16 cellular contexts compared by ENCODE assay signal in the genomic region with DNA sequence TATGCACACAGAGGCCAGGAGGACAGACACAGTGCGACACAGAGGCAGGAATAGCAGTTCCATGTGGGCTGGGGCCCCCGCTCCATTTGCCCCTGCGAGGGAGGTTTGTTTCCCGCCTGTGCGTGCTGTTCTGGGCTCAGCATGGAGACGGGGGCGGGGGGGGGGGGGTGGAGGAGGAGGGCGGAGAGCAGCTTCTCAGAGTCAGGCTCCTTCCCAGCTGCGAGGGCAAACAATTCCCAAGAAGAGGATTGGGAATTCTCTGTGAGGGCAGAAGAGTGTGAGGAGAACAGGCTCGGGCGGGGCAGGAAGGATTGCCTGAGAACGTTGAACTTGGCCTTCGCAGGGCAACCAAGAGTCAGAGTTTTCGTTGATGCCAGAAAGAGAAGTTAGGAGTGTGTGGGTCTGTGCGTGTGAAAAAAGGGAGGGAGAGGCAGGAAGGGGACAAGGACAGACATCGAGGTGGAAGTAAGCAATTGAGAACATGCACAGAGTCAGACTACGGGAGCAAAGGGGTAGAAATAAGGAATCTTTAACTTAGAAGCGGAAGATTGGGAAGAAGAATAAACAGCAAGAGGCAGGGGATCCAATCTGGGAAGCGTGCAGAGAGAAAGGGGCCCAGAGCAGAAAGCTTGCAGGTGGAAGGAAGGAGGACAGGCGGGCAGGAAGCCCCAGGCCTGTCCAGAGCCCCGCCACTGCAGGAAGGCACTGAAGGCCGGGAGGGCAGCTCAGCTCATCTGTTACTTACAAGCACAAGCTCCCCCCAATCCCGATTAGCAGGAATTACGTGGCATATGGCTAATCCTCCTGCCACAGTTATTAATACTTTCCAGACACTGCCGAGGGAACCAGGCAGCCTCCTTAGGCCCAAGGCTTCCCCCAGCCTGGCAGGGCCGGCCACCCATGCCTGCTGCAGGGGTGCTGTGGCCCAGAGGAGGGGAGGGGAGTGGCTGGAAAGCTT. TPM values are rescaled to one million over a fixed set of nuclear protein-coding genes. Genes with fewer than 3 reads are reported as not detected.
DNase-seq lines count a peak whose midpoint lies in the region; ATAC-seq, FAIRE-seq and TF ChIP-seq lines count a peak whose summit lies in the region.
"Had no signal": no experiment of that assay in that cellular context is flagged by ENCODE, and none has a peak within 500 bp of the region (broad histone marks: within the 10 kb centered on the region; RNA-seq: fewer than 3 reads in every experiment).

No MANE protein-coding gene starts in this region.

- H3K4me1 Mint-ChIP-seq in activated naive CD8-positive, alpha-beta T cell treated with anti-CD3 and anti-CD28 coated beads, Interleukin-2, amount 50 U/mL, for 24 hours, result peaks cover 21% of the 10 kb centered on the region

- H3K27ac Mint-ChIP-seq in activated naive CD8-positive, alpha-beta T cell treated with anti-CD3 and anti-CD28 coated beads, Interleukin-2, amount 50 U/mL, for 24 hours, result no peak overlapping the region
- H3K27ac Mint-ChIP-seq: activated naive CD4-positive, alpha-beta T cell treated with anti-CD3 and anti-CD28 coated beads, Interleukin-2, amount 50 U/mL, for 72 hours; HFFc6 had no signal

- H3K9ac ChIP-seq in mesendoderm (ENCODE audit: low read length), result no peak overlapping the region

- no peak overlapping the region for H3K23ac ChIP-seq in mesendoderm (ENCODE audit: low read length)

- H3K4me1 ChIP-seq in mesendoderm (ENCODE audit: control insufficient read depth, low read depth, low read length), result no peaks in the 10 kb centered on the region

- H3K4ac ChIP-seq in mesendoderm (ENCODE audit: low read depth, low read length), result no peak overlapping the region

- no peak overlapping the region for H3K4me2 ChIP-seq in mesendoderm (ENCODE audit: low read length)

- H2AK5ac ChIP-seq in mesendoderm (ENCODE audit: low read length), result no peak overlapping the region

- H3K9me3 Mint-ChIP-seq in activated naive CD8-positive, alpha-beta T cell treated with anti-CD3 and anti-CD28 coated beads, Interleukin-2, amount 50 U/mL, for 24 hours, result peaks cover 5% of the 10 kb centered on the region

- no peak overlapping the region for H2BK5ac ChIP-seq in mesendoderm (ENCODE audit: low read length)

- no peaks in the 10 kb centered on the region for H3K36me3 ChIP-seq in mesendoderm (ENCODE audit: control insufficient read depth, insufficient read depth, low read length)
- H3K36me3 ChIP-seq: sigmoid colon had no signal

- H3K4me3 Mint-ChIP-seq in activated naive CD8-positive, alpha-beta T cell treated with anti-CD3 and anti-CD28 coated beads, Interleukin-2, amount 50 U/mL, for 24 hours, result no peak overlapping the region
- H3K4me3 Mint-ChIP-seq: HFFc6 had no signal

- no peak overlapping the region for H3K4me3 ChIP-seq in mesendoderm (ENCODE audit: low read length)
- H3K4me3 ChIP-seq: sigmoid colon had no signal

- no peak overlapping the region for H3K18ac ChIP-seq in mesendoderm (ENCODE audit: low read length)

- no peaks in the 10 kb centered on the region for H3K79me2 ChIP-seq in mesendoderm (ENCODE audit: control insufficient read depth, insufficient read depth, low read length)

- FAIRE-seq in H54 (lab: Jason Lieb, UNC), result no peak

- DNase-seq in AG08395 (ENCODE audit: low spot score) (peak; percentile 34), GM03348 (ENCODE audit: low spot score) (peak; percentile 28), mesendoderm (no peak), globus pallidus (ENCODE audit: low spot score) (no peak), H54 (ENCODE audit: insufficient read length, low spot score) (no peak), NCI-H2081 (lab: John Stamatoyannopoulos, UW) (no peak), pons (ENCODE audit: low spot score) (no peak)
- no peak for DNase-seq in activated naive CD8-positive, alpha-beta T cell treated with anti-CD3 and anti-CD28 coated beads, Interleukin-2, amount 50 U/mL, for 24 hours
- DNase-seq: cortex of kidney, foreskin melanocyte, HFFc6, occipital lobe, sigmoid colon had no signal

- H4K5ac ChIP-seq in mesendoderm (ENCODE audit: low read length), result no peak overlapping the region

- TF ChIP-seq POLR2A in H54 (IDR thresholded peaks at IDR 0.05; ENCODE audit: low read depth, low read length), result no peak

- peak overlapping the region; percentile 6 for H3K56ac ChIP-seq in mesendoderm (ENCODE audit: low read length)

- H2BK120ac ChIP-seq in mesendoderm (ENCODE audit: low read depth, low read length), result no peak overlapping the region

- no peak overlapping the region for H4K8ac ChIP-seq in mesendoderm (ENCODE audit: low read depth, low read length)

- H3K36me3 Mint-ChIP-seq in activated naive CD8-positive, alpha-beta T cell treated with anti-CD3 and anti-CD28 coated beads, Interleukin-2, amount 50 U/mL, for 24 hours (ENCODE audit: low read depth), result peaks cover 3% of the 10 kb centered on the region
- H3K36me3 Mint-ChIP-seq: brain had no signal

- no peak overlapping the region for H2BK15ac ChIP-seq in mesendoderm (replicated peaks; ENCODE audit: low read depth)

- peaks cover 29% of the 10 kb centered on the region for H3K27me3 Mint-ChIP-seq in activated naive CD8-positive, alpha-beta T cell treated with anti-CD3 and anti-CD28 coated beads, Interleukin-2, amount 50 U/mL, for 24 hours

- no peak overlapping the region for H3K27ac ChIP-seq in mesendoderm (ENCODE audit: low read depth, low read length)
- H3K27ac ChIP-seq: RWPE1, sigmoid colon had no signal

- no CpG with 5 or more reads among the region's 26 CpGs for WGBS in mesendoderm (ENCODE audit: extremely low coverage, insufficient coverage, low lambda C conversion rate)

- no peaks in the 10 kb centered on the region for H3K79me1 ChIP-seq in mesendoderm (ENCODE audit: low read length)

- ATAC-seq in activated naive CD8-positive, alpha-beta T cell treated with anti-CD3 and anti-CD28 coated beads, Interleukin-2, amount 50 U/mL, for 24 hours, result peak; percentile 16
- ATAC-seq: activated naive CD4-positive, alpha-beta T cell treated with anti-CD3 and anti-CD28 coated beads, Interleukin-2, amount 50 U/mL, for 72 hours had no signal

- H3K27me3 ChIP-seq in mesendoderm (ENCODE audit: insufficient read depth, low read length, poor library complexity), result no peaks in the 10 kb centered on the region
- H3K27me3 ChIP-seq: sigmoid colon had no signal

RNA-seq across cellular contexts. Expression of a gene that starts 15.6 kb away (rescaled TPM):
- 21.5 TPM for polyA plus RNA-seq in mesendoderm (2013, experiment 1 of 2)
- polyA plus RNA-seq in mesendoderm (2013, experiment 2 of 2), result 21.3 TPM

Comparison
In these comparisons a context has a peak if more than half of its experiments do, and no peak if none do; other contexts are left out.
1. DNase-seq: peak in AG08395 (single experiment) and GM03348 (single experiment); none in activated naive CD8-positive, alpha-beta T cell treated with anti-CD3 and anti-CD28 coated beads, Interleukin-2, amount 50 U/mL, for 24 hours (single experiment), mesendoderm (single experiment), globus pallidus (single experiment), H54 (single experiment), NCI-H2081 (0 of 2) and pons (single experiment).